ENCODE assay signal across 35 cellular contexts in the genomic region with DNA sequence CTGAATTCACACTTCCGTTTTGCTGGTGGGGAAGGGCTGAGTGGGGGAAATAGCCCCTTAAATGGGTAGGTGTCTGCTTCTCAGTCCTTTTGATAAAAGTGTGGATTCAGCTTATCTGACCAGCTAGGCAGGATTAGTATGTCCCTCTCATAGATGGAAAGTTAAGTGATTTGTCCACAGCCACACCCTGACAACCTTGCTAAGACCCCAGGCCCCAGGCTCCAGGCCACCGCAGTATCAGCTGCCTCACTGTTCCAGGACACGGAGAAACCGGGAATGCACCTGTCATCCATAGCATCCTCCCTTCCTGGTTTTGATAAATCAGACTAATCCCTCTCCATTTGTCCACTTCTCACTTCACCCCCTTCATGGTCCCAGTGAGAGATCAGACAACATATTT.
"Had no signal": no experiment of that assay in that cellular context is flagged by ENCODE, and none has a peak within 500 bp of the region (broad histone marks: within the 10 kb centered on the region; RNA-seq: fewer than 3 reads in every experiment).

No MANE protein-coding gene starts in this region.

- H3K4me3 Mint-ChIP-seq: activated B cell treated with CpG ODN at 0.5 μM for 24 hours; activated CD4-positive, alpha-beta memory T cell treated with anti-CD3 and anti-CD28 coated beads for 36 hours; activated CD4-positive, alpha-beta T cell treated with anti-CD3 and anti-CD28 coated beads, Interleukin-2, amount 10 ng/mL, durations not matched to agents 24 days and 14 days; activated CD8-positive, alpha-beta T cell treated with anti-CD3 and anti-CD28 coated beads for 36 hours; activated naive CD4-positive, alpha-beta T cell treated with anti-CD3 and anti-CD28 coated beads for 36 hours; activated naive CD8-positive, alpha-beta T cell treated with anti-CD3 and anti-CD28 coated beads for 36 hours; activated T-cell treated with anti-CD3 and anti-CD28 coated beads, Interleukin-2, amount 50 U/mL, for 4 hours; activated T-cell treated with anti-CD3 and anti-CD28 coated beads, Interleukin-2, amount 50 U/mL, for 72 hours; activated T-helper 1 cell treated with anti-CD3 and anti-CD28 coated beads, Interleukin-12 subunit alpha, Interleukin-12 subunit beta, Interleukin-2, Interleukin-4 antibody, amounts not matched to agents 30 ng/mL and 10 ng/mL and 1 ng/mL, durations not matched to agents 14 hours and 24 hours and 36 hours; activated T-helper 17 cell treated with anti-CD3 and anti-CD28 coated beads, Interleukin-2, amount 50 U/mL, for 72 hours; T-helper 1 cell treated with Interleukin-12 subunit alpha and Interleukin-12 subunit beta and Interleukin-4 antibody, amounts not matched to agents 30 μg/mL and 1 μg/mL, for 36 hours; T-helper 2 cell treated with Interferon-gamma antibody and Interleukin-4, amounts not matched to agents 5 μg/mL and 100 μg/mL, for 36 hours had no signal

- H3K36me3 Mint-ChIP-seq: activated CD4-positive, alpha-beta memory T cell treated with anti-CD3 and anti-CD28 coated beads for 36 hours; activated naive CD4-positive, alpha-beta T cell treated with anti-CD3 and anti-CD28 coated beads, Interleukin-2, amount 50 U/mL, for 72 hours; activated naive CD8-positive, alpha-beta T cell treated with anti-CD3 and anti-CD28 coated beads for 36 hours had no signal

- H3K4me1 Mint-ChIP-seq: activated naive CD8-positive, alpha-beta T cell treated with anti-CD3 and anti-CD28 coated beads for 36 hours; activated T-helper 17 cell treated with anti-CD3 and anti-CD28 coated beads, Interleukin-2, amount 50 U/mL, for 72 hours had no signal

- H3K9me3 Mint-ChIP-seq: activated B cell treated with CpG ODN at 0.5 μM for 24 hours; activated naive CD4-positive, alpha-beta T cell treated with anti-CD3 and anti-CD28 coated beads for 36 hours; activated T-cell treated with anti-CD3 and anti-CD28 coated beads, Interleukin-2, amount 50 U/mL, for 4 hours; activated T-helper 1 cell treated with anti-CD3 and anti-CD28 coated beads, Interleukin-12 subunit alpha, Interleukin-12 subunit beta, Interleukin-2, Interleukin-4 antibody, amounts not matched to agents 30 ng/mL and 10 ng/mL and 1 ng/mL, durations not matched to agents 14 hours and 24 hours and 36 hours; activated T-helper 17 cell treated with anti-CD3 and anti-CD28 coated beads, Interleukin-2, amount 50 U/mL, for 72 hours had no signal

- H3K27ac Mint-ChIP-seq: activated B cell treated with CpG ODN at 0.5 μM for 24 hours; activated CD4-positive, alpha-beta memory T cell treated with anti-CD3 and anti-CD28 coated beads for 36 hours; activated CD4-positive, alpha-beta T cell treated with anti-CD3 and anti-CD28 coated beads, Interleukin-2, amount 10 ng/mL, durations not matched to agents 24 days and 14 days; activated CD8-positive, alpha-beta T cell treated with anti-CD3 and anti-CD28 coated beads for 36 hours; activated naive CD4-positive, alpha-beta T cell treated with anti-CD3 and anti-CD28 coated beads for 36 hours; activated naive CD4-positive, alpha-beta T cell treated with anti-CD3 and anti-CD28 coated beads, Interleukin-2, amount 50 U/mL, for 72 hours; activated naive CD8-positive, alpha-beta T cell treated with anti-CD3 and anti-CD28 coated beads for 36 hours; activated T-cell treated with anti-CD3 and anti-CD28 coated beads, Interleukin-2, amount 50 U/mL, for 72 hours; activated T-helper 1 cell treated with anti-CD3 and anti-CD28 coated beads, Interleukin-12 subunit alpha, Interleukin-12 subunit beta, Interleukin-2, Interleukin-4 antibody, amounts not matched to agents 30 ng/mL and 10 ng/mL and 1 ng/mL, durations not matched to agents 14 hours and 24 hours and 36 hours; activated T-helper 17 cell treated with anti-CD3 and anti-CD28 coated beads, Interleukin-2, amount 50 U/mL, for 72 hours; T-helper 1 cell treated with Interleukin-12 subunit alpha and Interleukin-12 subunit beta and Interleukin-4 antibody, amounts not matched to agents 30 μg/mL and 1 μg/mL, for 36 hours; T-helper 2 cell treated with Interferon-gamma antibody and Interleukin-4, amounts not matched to agents 5 μg/mL and 100 μg/mL, for 36 hours had no signal

- H3K9me3 ChIP-seq: adrenal gland, body of pancreas, breast epithelium had no signal

- H3K4me1 ChIP-seq: breast epithelium had no signal

- FAIRE-seq: TTC549 had no signal

- DNase-seq: activated B cell treated with CpG ODN at 0.5 μM for 24 hours; activated CD4-positive, alpha-beta memory T cell treated with anti-CD3 and anti-CD28 coated beads for 36 hours; activated CD4-positive, alpha-beta T cell treated with anti-CD3 and anti-CD28 coated beads for 4 hours; activated CD4-positive, alpha-beta T cell treated with anti-CD3 and anti-CD28 coated beads, Interleukin-2, amount 10 ng/mL, durations not matched to agents 24 days and 14 days; activated CD4-positive, alpha-beta T cell treated with anti-CD3 and anti-CD28 coated beads, Interleukin-2, amount 50 U/mL, for 1 hour; activated CD4-positive, alpha-beta T cell treated with anti-CD3 and anti-CD28 coated beads, Interleukin-2, amount 50 U/mL, for 4 hours; activated CD4-positive, CD25-positive, alpha-beta regulatory T cell treated with anti-CD3 and anti-CD28 coated beads, Interleukin-2, amount 50 U/mL, for 72 hours; activated CD8-positive, alpha-beta memory T cell treated with anti-CD3 and anti-CD28 coated beads, Interleukin-2, amount 50 U/mL, for 4 hours; activated CD8-positive, alpha-beta T cell treated with anti-CD3 and anti-CD28 coated beads for 36 hours; activated effector memory CD4-positive, alpha-beta T cell treated with anti-CD3 and anti-CD28 coated beads, Interleukin-2, amount 50 U/mL, for 16 hours; activated gamma-delta T cell treated with Interleukin-2 at 50 U/mL for 16 hours; activated naive CD4-positive, alpha-beta T cell; activated naive CD4-positive, alpha-beta T cell treated with anti-CD3 and anti-CD28 coated beads for 36 hours; activated naive CD4-positive, alpha-beta T cell treated with anti-CD3 and anti-CD28 coated beads, Interleukin-2, amount 50 U/mL, for 16 hours; activated naive CD8-positive, alpha-beta T cell treated with anti-CD3 and anti-CD28 coated beads for 36 hours; activated T-cell treated with anti-CD3 and anti-CD28 coated beads for 4 hours; activated T-cell treated with anti-CD3 and anti-CD28 coated beads, Interleukin-2, amount 50 U/mL, for 1 hour; activated T-cell treated with anti-CD3 and anti-CD28 coated beads, Interleukin-2, amount 50 U/mL, for 4 hours; activated T-cell treated with anti-CD3 and anti-CD28 coated beads, Interleukin-2, amount 50 U/mL, for 72 hours; adrenal gland; amniotic stem cell; body of pancreas; brain microvascular endothelial cell; central memory CD4-positive, alpha-beta T cell; T-helper 1 cell; T-helper 2 cell; T-helper 9 cell had no signal

- ATAC-seq: activated CD8-positive, alpha-beta T cell treated with anti-CD3 and anti-CD28 coated beads for 36 hours; activated naive CD4-positive, alpha-beta T cell treated with anti-CD3 and anti-CD28 coated beads, Interleukin-2, amount 50 U/mL, for 72 hours; activated T-cell treated with anti-CD3 and anti-CD28 coated beads, Interleukin-2, amount 50 U/mL, for 4 hours; activated T-cell treated with anti-CD3 and anti-CD28 coated beads, Interleukin-2, amount 50 U/mL, for 72 hours; activated T-helper 17 cell treated with anti-CD3 and anti-CD28 coated beads, Interleukin-2, amount 50 U/mL, for 72 hours; body of pancreas had no signal

- H3K27me3 Mint-ChIP-seq: activated CD8-positive, alpha-beta T cell treated with anti-CD3 and anti-CD28 coated beads for 36 hours; activated naive CD8-positive, alpha-beta T cell treated with anti-CD3 and anti-CD28 coated beads for 36 hours had no signal

- H3K27me3 ChIP-seq: body of pancreas, brain microvascular endothelial cell, breast epithelium had no signal

- H3K4me3 ChIP-seq: adrenal gland, body of pancreas, breast epithelium had no signal

- H3K27ac ChIP-seq: adrenal gland, body of pancreas, brain microvascular endothelial cell, breast epithelium, VCaP had no signal

- H3K36me3 ChIP-seq: adrenal gland, brain microvascular endothelial cell, breast epithelium had no signal
